In genomic region chr2:48844418-48845155, GRCh38 we compare ENCODE assay signal across 17 cellular contexts.
DNase-seq lines count a peak whose midpoint lies in the region; ATAC-seq and TF ChIP-seq lines count a peak whose summit lies in the region.
"Had no signal": no experiment of that assay in that cellular context is flagged by ENCODE, and none has a peak within 500 bp of the region (broad histone marks: within the 10 kb centered on the region; RNA-seq: fewer than 3 reads in every experiment).

No MANE protein-coding gene starts in this region.

- peaks cover 6% of the 10 kb centered on the region for H3K27me3 Mint-ChIP-seq in activated CD4-positive, alpha-beta T cell treated with anti-CD3 and anti-CD28 coated beads for 36 hours

- no peak overlapping the region for H3K27ac Mint-ChIP-seq in activated CD4-positive, alpha-beta T cell treated with anti-CD3 and anti-CD28 coated beads for 36 hours

- WGBS in IMR-90 (ENCODE audit: extremely low coverage in 2 of 2, insufficient read length in 1 of 2), 2 experiments, result no CpG with 5 or more reads among the region's 3 CpGs

- no peak for TF ChIP-seq CTCF in IMR-90 (conservative IDR thresholded peaks at IDR 0.05; ENCODE audit: low read depth, low read length)
- TF ChIP-seq CTCF in astrocyte of the cerebellum (IDR thresholded peaks at IDR 0.05; ENCODE audit: low read depth, low read length, missing control alignments), result no peak
- TF ChIP-seq CTCF in brain microvascular endothelial cell (IDR thresholded peaks at IDR 0.05; ENCODE audit: low read depth, low read length, missing control alignments), result no peak

- no peak for TF ChIP-seq POLR2A in IMR-90 (IDR thresholded peaks at IDR 0.05; ENCODE audit: low read depth, low read length)

- no TSS peak for BruUV-seq in IMR-90 (replicated peaks; lab: Mats Ljungman, UMichigan)

- H3K9me3 ChIP-seq in IMR-90 (ENCODE audit: control insufficient read depth, insufficient read depth, low read length), result peaks cover 2% of the 10 kb centered on the region; the same call in 1 of the 2 replicates

- peak overlapping the region; percentile 81 for H2BK20ac ChIP-seq in IMR-90 (ENCODE audit: low read depth, low read length)

- peak overlapping the region; percentile 13; the same call in 1 of the 2 replicates for H3K23ac ChIP-seq in IMR-90 (ENCODE audit: low read depth, low read length)

- H3K36me3 Mint-ChIP-seq in activated CD4-positive, alpha-beta T cell treated with anti-CD3 and anti-CD28 coated beads for 36 hours (ENCODE audit: low read depth), result no peaks in the 10 kb centered on the region

- no peaks in the 10 kb centered on the region for H4K20me1 ChIP-seq in IMR-90 (ENCODE audit: insufficient read depth, low read length)

- POLR2A ChIA-PET in IMR-90 (lab: Charles Lee; ENCODE audit: unreplicated experiment), result no interaction called here
- POLR2A ChIA-PET in activated CD4-positive, alpha-beta T cell treated with anti-CD3 and anti-CD28 coated beads for 36 hours (lab: Charles Lee), result no interaction called here

- dilution Hi-C loops in IMR-90 (cut with HindIII; ENCODE audit: low sequenced_read_pairs, unreplicated experiment), result no loop called here

- peak overlapping the region; percentile 20 for H2BK5ac ChIP-seq in IMR-90 (ENCODE audit: low read depth, low read length, poor library complexity, severe bottlenecking)

- H2BK120ac ChIP-seq in IMR-90 (ENCODE audit: low read depth, low read length), result peak overlapping the region; percentile 76

- H3K14ac ChIP-seq in IMR-90 (replicated peaks; ENCODE audit: low read depth, low read length), result peak overlapping the region; percentile 82

- no peak overlapping the region for H3K4me2 ChIP-seq in IMR-90 (ENCODE audit: low read depth, low read length)
- H3K4me2 ChIP-seq: KMS-11 had no signal

- H3K9me1 ChIP-seq in IMR-90 (ENCODE audit: insufficient read depth, low read length), result peaks cover 11% of the 10 kb centered on the region

- ATAC-seq in IMR-90 (ENCODE audit: low read depth), result peak; percentile 79
- ATAC-seq in activated CD4-positive, alpha-beta T cell treated with anti-CD3 and anti-CD28 coated beads for 36 hours, result no peak
- ATAC-seq: Right ventricle myocardium inferior had no signal

- H3K4me1 ChIP-seq in IMR-90 (ENCODE audit: control insufficient read depth, insufficient read depth, low read length), result peaks cover 11% of the 10 kb centered on the region

- H2BK15ac ChIP-seq in IMR-90 (ENCODE audit: low read depth, low read length), result peak overlapping the region; percentile 63

- H4K8ac ChIP-seq in IMR-90 (ENCODE audit: low read depth in 2 of 2, low read length in 2 of 2), result peak overlapping the region; percentile 26 to 56; a peak in 3 of 4 replicates

- H3K4ac ChIP-seq in IMR-90 (ENCODE audit: low read depth, low read length), result peak overlapping the region; percentile 83

- H3K4me3 Mint-ChIP-seq in activated CD4-positive, alpha-beta T cell treated with anti-CD3 and anti-CD28 coated beads for 36 hours, result no peak overlapping the region

- no peak for TF ChIP-seq RAD21 in IMR-90 (IDR thresholded peaks at IDR 0.05; ENCODE audit: low read length)

- H4K91ac ChIP-seq in IMR-90 (ENCODE audit: insufficient read depth, low read depth, low read length), result peak overlapping the region; percentile 43

- H3K36me3 ChIP-seq in IMR-90 (ENCODE audit: control insufficient read depth, insufficient read depth, low read length) (no peaks in the 10 kb centered on the region), brain microvascular endothelial cell (replicated peaks) (no peaks in the 10 kb centered on the region)

- no peak overlapping the region for H3K56ac ChIP-seq in IMR-90 (ENCODE audit: extremely low read depth, insufficient read depth, low read length)

- H4K5ac ChIP-seq in IMR-90 (ENCODE audit: low read depth, low read length), result peak overlapping the region; percentile 80; the same call in 1 of the 2 replicates

- H3K27me3 ChIP-seq in IMR-90 (ENCODE audit: control insufficient read depth, insufficient read depth, low read length), result no peaks in the 10 kb centered on the region
- no peaks in the 10 kb centered on the region for H3K27me3 ChIP-seq in brain microvascular endothelial cell (replicated peaks)

- H3K9ac ChIP-seq in IMR-90 (ENCODE audit: low read depth, low read length), result no peak overlapping the region
- H3K9ac ChIP-seq: KMS-11 had no signal

- no peaks in the 10 kb centered on the region for H3K9me3 Mint-ChIP-seq in activated CD4-positive, alpha-beta T cell treated with anti-CD3 and anti-CD28 coated beads for 36 hours (ENCODE audit: low read depth)

- peak overlapping the region; percentile 92 for H3K18ac ChIP-seq in IMR-90 (ENCODE audit: low read depth, low read length)

- H2AK9ac ChIP-seq in IMR-90 (replicated peaks; ENCODE audit: low read depth, low read length, poor library complexity), result peak overlapping the region; percentile 71

- peak overlapping the region; percentile 85 for H2AK5ac ChIP-seq in IMR-90 (ENCODE audit: low read depth, low read length)

- H3K4me3 ChIP-seq in IMR-90 (ENCODE audit: insufficient read depth, low read depth, low read length), result no peak overlapping the region
- H3K4me3 ChIP-seq in astrocyte of the cerebellum (ENCODE audit: low read depth, low read length), result no peak overlapping the region
- no peak overlapping the region for H3K4me3 ChIP-seq in brain microvascular endothelial cell (ENCODE audit: low read depth, low read length)
- H3K4me3 ChIP-seq: dorsolateral prefrontal cortex had no signal

- no peaks in the 10 kb centered on the region for H3K4me1 Mint-ChIP-seq in activated CD4-positive, alpha-beta T cell treated with anti-CD3 and anti-CD28 coated beads for 36 hours

- DNase-seq in EL (peak; percentile 41), IMR-90 (peak; percentile 88), astrocyte of the cerebellum (ENCODE audit: low read depth) (peak; percentile 51), hepatic stellate cell (ENCODE audit: low spot score) (peak; percentile 16), NCI-H446 treated with DMSO at 0.1 percent for 48 hours (lab: John Stamatoyannopoulos, UW) (no peak), brain microvascular endothelial cell (no peak), inferior parietal cortex (ENCODE audit: extremely low spot score) (no peak)
- no peak for DNase-seq in activated CD4-positive, alpha-beta T cell treated with anti-CD3 and anti-CD28 coated beads for 36 hours
- DNase-seq: activated CD4-positive, alpha-beta T cell treated with anti-CD3 and anti-CD28 coated beads for 48 hours; activated CD8-positive, alpha-beta memory T cell treated with anti-CD3 and anti-CD28 coated beads, Interleukin-2, amount 50 U/mL, for 4 hours; activated gamma-delta T cell treated with Interleukin-2 at 50 U/mL for 16 hours; dorsolateral prefrontal cortex; NCI-H1436 treated with DMSO at 0.1 percent for 48 hours; stimulated activated naive CD4-positive, alpha-beta T cell; trophoblast cell had no signal

- no peaks in the 10 kb centered on the region for H3K79me1 ChIP-seq in IMR-90 (ENCODE audit: low read depth in 1 of 2, low read length in 2 of 2)

- intact Hi-C loops in IMR-90 (cut with micrococcal nuclease), result no loop called here
- intact Hi-C loops in activated CD4-positive, alpha-beta T cell treated with anti-CD3 and anti-CD28 coated beads for 36 hours (cut with DNase I, micrococcal nuclease), result no loop called here

- H2AFZ ChIP-seq in IMR-90 (replicated peaks; ENCODE audit: low read length, poor library complexity), result no peak overlapping the region

- CTCF ChIA-PET in IMR-90 (lab: Yijun Ruan, JAX), result interaction anchor here (1.1 to 1.3 kb wide), 2 partner anchors 11 to 16 kb away, joined by 3 to 4 read pairs; no protein-coding TSS in a partner anchor
- CTCF ChIA-PET in activated CD4-positive, alpha-beta T cell treated with anti-CD3 and anti-CD28 coated beads for 36 hours (lab: Charles Lee), result no interaction called here

- H3K27ac ChIP-seq in IMR-90 (ENCODE audit: insufficient read depth, low read length) (no peak overlapping the region), brain microvascular endothelial cell (no peak overlapping the region)
- H3K27ac ChIP-seq: dorsolateral prefrontal cortex, KMS-11 had no signal

- in situ Hi-C loops in IMR-90 (cut with MboI; ENCODE audit: low sequenced_read_pairs) (no loop called here), astrocyte of the cerebellum (cut with HindIII; ENCODE audit: low sequenced_read_pairs) (no loop called here), brain microvascular endothelial cell (cut with HindIII; ENCODE audit: low pct_ligation_motif_present, low sequenced_read_pairs) (no loop called here)

TF ChIP-seq in IMR-90, 13 proteins besides CTCF, POLR2A, EP300 and RAD21:
- no peak for TF ChIP-seq MAFK (IDR thresholded peaks at IDR 0.05; ENCODE audit: low read depth, low read length)
- TF ChIP-seq CEBPB (IDR thresholded peaks at IDR 0.05; ENCODE audit: low read depth, low read length), result peak; percentile 88
- TF ChIP-seq ELK1 (IDR thresholded peaks at IDR 0.05; ENCODE audit: borderline replicate concordance, low read depth, low read length), result no peak

Comparison
In these comparisons a context has a peak if more than half of its experiments do, and no peak if none do; other contexts are left out.
1. DNase-seq: peak in EL (single experiment), IMR-90 (single experiment), astrocyte of the cerebellum (single experiment) and hepatic stellate cell (single experiment); none in NCI-H446 treated with DMSO at 0.1 percent for 48 hours (single experiment), brain microvascular endothelial cell (single experiment), activated CD4-positive, alpha-beta T cell treated with anti-CD3 and anti-CD28 coated beads for 36 hours (single experiment) and inferior parietal cortex (single experiment).